23 cellular contexts compared by ENCODE assay signal in the genomic region with DNA sequence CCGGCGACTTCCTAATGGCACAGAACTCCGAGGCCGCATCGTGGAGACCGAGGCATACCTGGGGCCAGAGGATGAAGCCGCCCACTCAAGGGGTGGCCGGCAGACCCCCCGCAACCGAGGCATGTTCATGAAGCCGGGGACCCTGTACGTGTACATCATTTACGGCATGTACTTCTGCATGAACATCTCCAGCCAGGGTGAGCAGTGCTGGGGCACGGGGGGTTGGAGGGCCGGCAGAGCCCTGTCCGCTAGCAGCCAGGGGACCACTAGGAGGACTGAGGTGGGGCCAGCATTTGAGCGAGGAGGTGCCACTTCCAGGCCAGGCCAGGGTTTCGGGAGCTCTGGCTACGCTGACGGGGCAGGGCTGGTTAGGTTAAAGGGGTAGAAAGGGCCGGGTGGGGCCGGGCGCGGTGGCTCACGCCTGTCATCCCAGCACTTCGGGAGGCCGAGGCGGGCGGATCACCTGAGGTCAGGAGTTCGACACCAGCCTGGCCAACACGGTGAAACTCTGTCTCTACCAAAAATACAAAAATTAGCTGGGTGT. TPM values are rescaled to one million over a fixed set of nuclear protein-coding genes. Genes with fewer than 3 reads are reported as not detected.
DNase-seq lines count a peak whose midpoint lies in the region; ATAC-seq and TF ChIP-seq lines count a peak whose summit lies in the region.
"Had no signal": no experiment of that assay in that cellular context is flagged by ENCODE, and none has a peak within 500 bp of the region (broad histone marks: within the 10 kb centered on the region; RNA-seq: fewer than 3 reads in every experiment).

No MANE protein-coding gene starts in this region.

- H3K36me3 ChIP-seq in IMR-90 (ENCODE audit: control insufficient read depth, insufficient read depth, low read length) (peaks cover 54% of the 10 kb centered on the region), gastroesophageal sphincter (peaks cover 0 to 78% of the 10 kb centered on the region in 2 donors)

- H3K9me1 ChIP-seq in IMR-90 (ENCODE audit: insufficient read depth, low read length), result peaks cover 13% of the 10 kb centered on the region; the same call in 1 of the 2 replicates

- H2AK9ac ChIP-seq in IMR-90 (replicated peaks; ENCODE audit: low read depth, low read length, poor library complexity), result no peak overlapping the region

- no peak overlapping the region for H4K91ac ChIP-seq in IMR-90 (ENCODE audit: insufficient read depth, low read depth, low read length)

- TF ChIP-seq POLR2A in IMR-90 (IDR thresholded peaks at IDR 0.05; ENCODE audit: low read depth, low read length), result no peak
- no peak for TF ChIP-seq POLR2A in gastroesophageal sphincter (IDR thresholded peaks at IDR 0.05)

- BruUV-seq in IMR-90 (replicated peaks; lab: Mats Ljungman, UMichigan), result no TSS peak

- H2AFZ ChIP-seq in IMR-90 (replicated peaks; ENCODE audit: low read length, poor library complexity), result no peak overlapping the region
- H2AFZ ChIP-seq: GM23338 had no signal

- no peak for TF ChIP-seq RAD21 in IMR-90 (IDR thresholded peaks at IDR 0.05; ENCODE audit: low read length)

- no peak overlapping the region for H2BK20ac ChIP-seq in IMR-90 (ENCODE audit: low read depth, low read length)

- no peak for ATAC-seq in IMR-90 (ENCODE audit: low read depth)
- no peak for ATAC-seq in stimulated activated memory B cell treated with anti-CD40 and anti-IgM and Interleukin-4, amounts not matched to agents 10 μg/mL and 1 μg/mL and 100 μg/mL, for 72 hours
- ATAC-seq in gastroesophageal sphincter, result no peak
- ATAC-seq: GM23338, left lobe of liver had no signal

- H3K4me2 ChIP-seq in IMR-90 (ENCODE audit: low read depth, low read length), result no peak overlapping the region
- H3K4me2 ChIP-seq: GM23338 had no signal

- no peak overlapping the region for H3K4me3 ChIP-seq in IMR-90 (ENCODE audit: insufficient read depth, low read depth, low read length)
- H3K4me3 ChIP-seq in coronary artery, result no peak overlapping the region
- no peak overlapping the region for H3K4me3 ChIP-seq in gastroesophageal sphincter
- H3K4me3 ChIP-seq: GM23338, transverse colon had no signal

- no peaks in the 10 kb centered on the region for H3K9me3 Mint-ChIP-seq in T-helper 1 cell treated with Interleukin-12 subunit alpha and Interleukin-12 subunit beta and Interleukin-4 antibody, amounts not matched to agents 30 μg/mL and 1 μg/mL, for 36 hours
- H3K9me3 Mint-ChIP-seq in stimulated activated memory B cell treated with anti-CD40 and anti-IgM and Interleukin-4, amounts not matched to agents 10 μg/mL and 1 μg/mL and 100 μg/mL, for 72 hours, result no peaks in the 10 kb centered on the region
- H3K9me3 Mint-ChIP-seq: GM23338 had no signal

- H2BK5ac ChIP-seq in IMR-90 (ENCODE audit: low read depth, low read length, poor library complexity, severe bottlenecking), result peak overlapping the region; percentile 5

- no peak overlapping the region for H3K14ac ChIP-seq in IMR-90 (replicated peaks; ENCODE audit: low read depth, low read length)

- H4K8ac ChIP-seq in IMR-90 (ENCODE audit: low read depth in 2 of 2, low read length in 2 of 2), result no peak overlapping the region

- H3K27ac ChIP-seq in IMR-90 (ENCODE audit: insufficient read depth, low read length) (no peak overlapping the region), coronary artery (peak overlapping the region; percentile 78 to 85), gastroesophageal sphincter (peak overlapping the region in 1 of 4 donors; percentile 68), caudate nucleus (ENCODE audit: low read depth, low read length) (no peak overlapping the region)
- H3K27ac ChIP-seq: 22Rv1, VCaP had no signal

- dilution Hi-C loops in IMR-90 (cut with HindIII; ENCODE audit: low sequenced_read_pairs, unreplicated experiment), result no loop called here

- H3K4me3 Mint-ChIP-seq in T-helper 1 cell treated with Interleukin-12 subunit alpha and Interleukin-12 subunit beta and Interleukin-4 antibody, amounts not matched to agents 30 μg/mL and 1 μg/mL, for 36 hours, result no peak overlapping the region
- peak overlapping the region; percentile 51 for H3K4me3 Mint-ChIP-seq in stimulated activated memory B cell treated with anti-CD40 and anti-IgM and Interleukin-4, amounts not matched to agents 10 μg/mL and 1 μg/mL and 100 μg/mL, for 72 hours
- H3K4me3 Mint-ChIP-seq: GM23338 had no signal

- intact Hi-C loops in IMR-90 (cut with micrococcal nuclease), result no loop called here

- peaks cover 15% of the 10 kb centered on the region for H3K36me3 Mint-ChIP-seq in T-helper 1 cell treated with Interleukin-12 subunit alpha and Interleukin-12 subunit beta and Interleukin-4 antibody, amounts not matched to agents 30 μg/mL and 1 μg/mL, for 36 hours (ENCODE audit: low read depth)
- H3K36me3 Mint-ChIP-seq in stimulated activated memory B cell treated with anti-CD40 and anti-IgM and Interleukin-4, amounts not matched to agents 10 μg/mL and 1 μg/mL and 100 μg/mL, for 72 hours, result peaks cover 48% of the 10 kb centered on the region

- peaks cover 24% of the 10 kb centered on the region for H3K4me1 Mint-ChIP-seq in T-helper 1 cell treated with Interleukin-12 subunit alpha and Interleukin-12 subunit beta and Interleukin-4 antibody, amounts not matched to agents 30 μg/mL and 1 μg/mL, for 36 hours (ENCODE audit: low read depth)
- peaks cover 66% of the 10 kb centered on the region for H3K4me1 Mint-ChIP-seq in stimulated activated memory B cell treated with anti-CD40 and anti-IgM and Interleukin-4, amounts not matched to agents 10 μg/mL and 1 μg/mL and 100 μg/mL, for 72 hours

- 98% methylated on average over 15 of the region's 31 CpGs; no CpG with 5 or more reads in 1 of the 2 experiments for WGBS in IMR-90 (ENCODE audit: extremely low coverage in 2 of 2, insufficient read length in 1 of 2), 2 experiments
- no CpG with 5 or more reads among the region's 31 CpGs for WGBS in gastroesophageal sphincter (ENCODE audit: low coverage in 1 of 2), 2 donors

- H3K18ac ChIP-seq in IMR-90 (ENCODE audit: low read depth, low read length), result no peak overlapping the region

- H4K20me1 ChIP-seq in IMR-90 (ENCODE audit: insufficient read depth, low read length), result peaks cover 32% of the 10 kb centered on the region

- no peak overlapping the region for H2AK5ac ChIP-seq in IMR-90 (ENCODE audit: low read depth, low read length)

- CTCF ChIA-PET in IMR-90 (lab: Yijun Ruan, JAX), result no interaction called here

- no peak overlapping the region for H3K23ac ChIP-seq in IMR-90 (ENCODE audit: low read depth, low read length)

- H4K5ac ChIP-seq in IMR-90 (ENCODE audit: low read depth, low read length), result no peak overlapping the region

- no peaks in the 10 kb centered on the region for H3K27me3 Mint-ChIP-seq in T-helper 1 cell treated with Interleukin-12 subunit alpha and Interleukin-12 subunit beta and Interleukin-4 antibody, amounts not matched to agents 30 μg/mL and 1 μg/mL, for 36 hours (ENCODE audit: low read depth)
- no peaks in the 10 kb centered on the region for H3K27me3 Mint-ChIP-seq in stimulated activated memory B cell treated with anti-CD40 and anti-IgM and Interleukin-4, amounts not matched to agents 10 μg/mL and 1 μg/mL and 100 μg/mL, for 72 hours

- H3K4me1 ChIP-seq in IMR-90 (ENCODE audit: control insufficient read depth, insufficient read depth, low read length), result peaks cover 28% of the 10 kb centered on the region
- peaks cover 0 to 55% (median 37%) of the 10 kb centered on the region in 3 donors for H3K4me1 ChIP-seq in gastroesophageal sphincter

- TF ChIP-seq EP300 in gastroesophageal sphincter (IDR thresholded peaks at IDR 0.05), result no peak

- no peak overlapping the region for H3K56ac ChIP-seq in IMR-90 (ENCODE audit: extremely low read depth, insufficient read depth, low read length)

- POLR2A ChIA-PET in IMR-90 (lab: Charles Lee; ENCODE audit: unreplicated experiment), result interaction anchor here (1.0 kb wide), 1 partner anchor 8 kb away, joined by 4 read pairs; no protein-coding TSS in a partner anchor

- H3K4ac ChIP-seq in IMR-90 (ENCODE audit: low read depth, low read length), result no peak overlapping the region

- no peak overlapping the region for H2BK120ac ChIP-seq in IMR-90 (ENCODE audit: low read depth, low read length)

- no peak for TF ChIP-seq CTCF in IMR-90 (conservative IDR thresholded peaks at IDR 0.05; ENCODE audit: low read depth, low read length)
- no peak for TF ChIP-seq CTCF in coronary artery (IDR thresholded peaks at IDR 0.05)
- TF ChIP-seq CTCF in gastroesophageal sphincter (IDR thresholded peaks at IDR 0.05), result no peak

- H3K9ac ChIP-seq in IMR-90 (ENCODE audit: low read depth, low read length), result no peak overlapping the region

- DNase-seq in T-helper 1 cell, result no peak
- DNase-seq in IMR-90, result no peak
- no peak for DNase-seq in coronary artery (ENCODE audit: low spot score)
- DNase-seq in caudate nucleus (lab: John Stamatoyannopoulos, UW), result no peak
- DNase-seq in midbrain (lab: John Stamatoyannopoulos, UW), result no peak
- DNase-seq: activated gamma-delta T cell; anterior cingulate cortex; BE2C; cerebellar nuclear complex; NCI-H1417; NCI-H748 treated with DMSO at 0.1 percent for 48 hours; nucleus accumbens; retina; SIG-M5; stimulated activated CD4-positive, alpha-beta T cell treated with anti-CD3 and anti-CD28 coated beads, Interleukin-12 subunit alpha, Interleukin-12 subunit beta, amount 100 ng/mL, for 4 hours; transverse colon had no signal

- no peaks in the 10 kb centered on the region for H3K9me3 ChIP-seq in IMR-90 (ENCODE audit: control insufficient read depth, insufficient read depth, low read length)
- no peaks in the 10 kb centered on the region for H3K9me3 ChIP-seq in gastroesophageal sphincter
- H3K9me3 ChIP-seq: BE2C, transverse colon had no signal

- H3K79me1 ChIP-seq in IMR-90 (ENCODE audit: low read depth in 1 of 2, low read length in 2 of 2), result peaks cover 16 to 72% of the 10 kb centered on the region in 2 experiments

- H2BK15ac ChIP-seq in IMR-90 (ENCODE audit: low read depth, low read length), result no peak overlapping the region

- in situ Hi-C loops in IMR-90 (cut with MboI; ENCODE audit: low sequenced_read_pairs), result no loop called here

- H3K27ac Mint-ChIP-seq in T-helper 1 cell treated with Interleukin-12 subunit alpha and Interleukin-12 subunit beta and Interleukin-4 antibody, amounts not matched to agents 30 μg/mL and 1 μg/mL, for 36 hours, result peak overlapping the region; percentile 36
- peak overlapping the region; percentile 86 for H3K27ac Mint-ChIP-seq in stimulated activated memory B cell treated with anti-CD40 and anti-IgM and Interleukin-4, amounts not matched to agents 10 μg/mL and 1 μg/mL and 100 μg/mL, for 72 hours
- H3K27ac Mint-ChIP-seq: GM23338 had no signal

- no peaks in the 10 kb centered on the region for H3K27me3 ChIP-seq in IMR-90 (ENCODE audit: control insufficient read depth, insufficient read depth, low read length)
- H3K27me3 ChIP-seq in gastroesophageal sphincter, result no peaks in the 10 kb centered on the region
- H3K27me3 ChIP-seq: BE2C, transverse colon had no signal

RNA-seq across cellular contexts. Expression of gene MPG, which starts 5.1 kb away (rescaled TPM):
- total RNA-seq in IMR-90 (2012; rRNA removed) (66.7 and 74.2 TPM in 2 replicates), gastroesophageal sphincter (100 to 1,000 TPM in 2 of 4 donors, 10 to 100 TPM in 2; 57.4 to 114 (median 92.4) TPM)
- polyA plus RNA-seq in IMR-90 (2012; rRNA removed), result 135 and 155 TPM in 2 replicates
- 189 TPM in 2 replicates for polyA plus RNA-seq in IMR-90 (2012; cell fraction: cytosol; rRNA removed)
- 46.4 and 84.3 TPM in 2 replicates for polyA plus RNA-seq in IMR-90 (2012; cell fraction: nucleus; rRNA removed; ENCODE audit: low replicate concordance)

RNA-seq across cellular contexts. Expression of gene RHBDF1, which starts 10.7 kb away (rescaled TPM):
- total RNA-seq in IMR-90 (2012; rRNA removed) (11.1 and 13.8 TPM in 2 replicates), gastroesophageal sphincter (10 to 100 TPM; 21.0 to 52.3 (median 33.0) TPM)
- polyA plus RNA-seq in IMR-90 (2012; rRNA removed), result 86.6 and 92.3 TPM in 2 replicates
- polyA plus RNA-seq in IMR-90 (2012; cell fraction: cytosol; rRNA removed), result 42.6 and 77.4 TPM in 2 replicates
- 448 and 954 TPM in 2 replicates for polyA plus RNA-seq in IMR-90 (2012; cell fraction: nucleus; rRNA removed; ENCODE audit: low replicate concordance)

RNA-seq across cellular contexts. Expression of gene SNRNP25, which starts 29.5 kb away (rescaled TPM):
- 63.3 and 88.0 TPM in 2 replicates for total RNA-seq in IMR-90 (2012; rRNA removed)
- 67.2 and 73.7 TPM in 2 replicates for polyA plus RNA-seq in IMR-90 (2012; rRNA removed)
- polyA plus RNA-seq in IMR-90 (2012; cell fraction: cytosol; rRNA removed), result 69.1 and 93.4 TPM in 2 replicates
- polyA plus RNA-seq in IMR-90 (2012; cell fraction: nucleus; rRNA removed; ENCODE audit: low replicate concordance), result 23.8 and 33.0 TPM in 2 replicates
- total RNA-seq in gastroesophageal sphincter, result 10 to 100 TPM; 25.6 to 34.4 (median 28.5) TPM

RNA-seq across cellular contexts. Expression of gene POLR3K, which starts 29.7 kb away (rescaled TPM):
- total RNA-seq in IMR-90 (2012; rRNA removed), result 9.0 and 10.6 TPM in 2 replicates
- polyA plus RNA-seq in IMR-90 (2012; rRNA removed), result 39.1 and 39.5 TPM in 2 replicates
- polyA plus RNA-seq in IMR-90 (2012; cell fraction: cytosol; rRNA removed), result 33.6 and 33.9 TPM in 2 replicates
- 9.4 and 11.5 TPM in 2 replicates for polyA plus RNA-seq in IMR-90 (2012; cell fraction: nucleus; rRNA removed; ENCODE audit: low replicate concordance)
- 1 to 10 TPM; 2.6 to 5.1 (median 4.5) TPM for total RNA-seq in gastroesophageal sphincter

RNA-seq across cellular contexts. Expression of gene NPRL3, which starts 55.3 kb away (rescaled TPM):
- total RNA-seq in IMR-90 (2012; rRNA removed) (3.9 and 5.7 TPM in 2 replicates), gastroesophageal sphincter (10 to 100 TPM in 3 of 4 donors, 1 to 10 TPM in 1; 6.5 to 15.7 (median 13.9) TPM)
- polyA plus RNA-seq in IMR-90 (2012; rRNA removed), result 42.4 and 44.0 TPM in 2 replicates
- polyA plus RNA-seq in IMR-90 (2012; cell fraction: cytosol; rRNA removed), result 28.3 and 40.9 TPM in 2 replicates
- polyA plus RNA-seq in IMR-90 (2012; cell fraction: nucleus; rRNA removed; ENCODE audit: low replicate concordance), result 46.6 and 124 TPM in 2 replicates

Comparison
In these comparisons a context has a peak if more than half of its experiments do, and no peak if none do; other contexts are left out.
1. H3K27ac ChIP-seq: peak in coronary artery (2 of 2); none in IMR-90 (single experiment) and caudate nucleus (single experiment).